ENCODE assay signal across 1 cellular context in the genomic region with DNA sequence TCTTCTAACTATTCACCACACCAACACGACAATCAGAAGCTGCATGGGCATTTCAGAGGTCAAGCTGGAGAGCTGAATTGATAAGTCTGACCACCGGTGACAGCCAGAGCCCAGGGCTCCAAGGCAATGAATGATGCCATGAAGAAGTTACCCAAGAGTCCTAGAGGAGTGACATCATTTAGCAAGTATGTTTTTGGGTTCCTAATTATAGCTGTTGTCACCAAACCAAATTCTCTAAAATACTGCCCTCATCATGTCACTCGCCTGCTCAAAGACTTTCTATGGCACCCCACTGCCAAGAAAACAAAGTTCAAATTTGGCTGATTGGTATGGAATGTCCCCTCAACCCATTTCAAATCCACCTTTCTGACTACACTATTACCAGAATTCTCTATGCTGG.
TF ChIP-seq lines count a peak whose summit lies in the region.

No MANE protein-coding gene starts in this region.

TF ChIP-seq in HepG2, 621 proteins besides CTCF, POLR2A, EP300 and RAD21:
- TF ChIP-seq ZNF607 (CRISPR knock-in tag; IDR thresholded peaks at IDR 0.05; ENCODE audit: borderline replicate concordance) (no peak), ZBTB21 (CRISPR knock-in tag; IDR thresholded peaks at IDR 0.05) (no peak), NR2C2 (CRISPR knock-in tag; IDR thresholded peaks at IDR 0.05; ENCODE audit: borderline replicate concordance) (no peak), ZNF367 (CRISPR knock-in tag; IDR thresholded peaks at IDR 0.05; ENCODE audit: borderline replicate concordance) (no peak), ZFX (CRISPR knock-in tag; IDR thresholded peaks at IDR 0.05; ENCODE audit: low read depth) (no peak), CCDC6 (CRISPR knock-in tag; IDR thresholded peaks at IDR 0.05) (no peak)
- TF ChIP-seq, protein P1, sequence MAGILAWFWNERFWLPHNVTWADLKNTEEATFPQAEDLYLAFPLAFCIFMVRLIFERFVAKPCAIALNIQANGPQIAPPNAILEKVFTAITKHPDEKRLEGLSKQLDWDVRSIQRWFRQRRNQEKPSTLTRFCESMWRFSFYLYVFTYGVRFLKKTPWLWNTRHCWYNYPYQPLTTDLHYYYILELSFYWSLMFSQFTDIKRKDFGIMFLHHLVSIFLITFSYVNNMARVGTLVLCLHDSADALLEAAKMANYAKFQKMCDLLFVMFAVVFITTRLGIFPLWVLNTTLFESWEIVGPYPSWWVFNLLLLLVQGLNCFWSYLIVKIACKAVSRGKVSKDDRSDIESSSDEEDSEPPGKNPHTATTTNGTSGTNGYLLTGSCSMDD (CRISPR knock-in tag; IDR thresholded peaks at IDR 0.05), result no peak
- TF ChIP-seq, protein P2, sequence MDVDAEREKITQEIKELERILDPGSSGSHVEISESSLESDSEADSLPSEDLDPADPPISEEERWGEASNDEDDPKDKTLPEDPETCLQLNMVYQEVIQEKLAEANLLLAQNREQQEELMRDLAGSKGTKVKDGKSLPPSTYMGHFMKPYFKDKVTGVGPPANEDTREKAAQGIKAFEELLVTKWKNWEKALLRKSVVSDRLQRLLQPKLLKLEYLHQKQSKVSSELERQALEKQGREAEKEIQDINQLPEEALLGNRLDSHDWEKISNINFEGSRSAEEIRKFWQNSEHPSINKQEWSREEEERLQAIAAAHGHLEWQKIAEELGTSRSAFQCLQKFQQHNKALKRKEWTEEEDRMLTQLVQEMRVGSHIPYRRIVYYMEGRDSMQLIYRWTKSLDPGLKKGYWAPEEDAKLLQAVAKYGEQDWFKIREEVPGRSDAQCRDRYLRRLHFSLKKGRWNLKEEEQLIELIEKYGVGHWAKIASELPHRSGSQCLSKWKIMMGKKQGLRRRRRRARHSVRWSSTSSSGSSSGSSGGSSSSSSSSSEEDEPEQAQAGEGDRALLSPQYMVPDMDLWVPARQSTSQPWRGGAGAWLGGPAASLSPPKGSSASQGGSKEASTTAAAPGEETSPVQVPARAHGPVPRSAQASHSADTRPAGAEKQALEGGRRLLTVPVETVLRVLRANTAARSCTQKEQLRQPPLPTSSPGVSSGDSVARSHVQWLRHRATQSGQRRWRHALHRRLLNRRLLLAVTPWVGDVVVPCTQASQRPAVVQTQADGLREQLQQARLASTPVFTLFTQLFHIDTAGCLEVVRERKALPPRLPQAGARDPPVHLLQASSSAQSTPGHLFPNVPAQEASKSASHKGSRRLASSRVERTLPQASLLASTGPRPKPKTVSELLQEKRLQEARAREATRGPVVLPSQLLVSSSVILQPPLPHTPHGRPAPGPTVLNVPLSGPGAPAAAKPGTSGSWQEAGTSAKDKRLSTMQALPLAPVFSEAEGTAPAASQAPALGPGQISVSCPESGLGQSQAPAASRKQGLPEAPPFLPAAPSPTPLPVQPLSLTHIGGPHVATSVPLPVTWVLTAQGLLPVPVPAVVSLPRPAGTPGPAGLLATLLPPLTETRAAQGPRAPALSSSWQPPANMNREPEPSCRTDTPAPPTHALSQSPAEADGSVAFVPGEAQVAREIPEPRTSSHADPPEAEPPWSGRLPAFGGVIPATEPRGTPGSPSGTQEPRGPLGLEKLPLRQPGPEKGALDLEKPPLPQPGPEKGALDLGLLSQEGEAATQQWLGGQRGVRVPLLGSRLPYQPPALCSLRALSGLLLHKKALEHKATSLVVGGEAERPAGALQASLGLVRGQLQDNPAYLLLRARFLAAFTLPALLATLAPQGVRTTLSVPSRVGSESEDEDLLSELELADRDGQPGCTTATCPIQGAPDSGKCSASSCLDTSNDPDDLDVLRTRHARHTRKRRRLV (CRISPR knock-in tag; IDR thresholded peaks at IDR 0.05), result no peak
- TF ChIP-seq, protein P3, sequence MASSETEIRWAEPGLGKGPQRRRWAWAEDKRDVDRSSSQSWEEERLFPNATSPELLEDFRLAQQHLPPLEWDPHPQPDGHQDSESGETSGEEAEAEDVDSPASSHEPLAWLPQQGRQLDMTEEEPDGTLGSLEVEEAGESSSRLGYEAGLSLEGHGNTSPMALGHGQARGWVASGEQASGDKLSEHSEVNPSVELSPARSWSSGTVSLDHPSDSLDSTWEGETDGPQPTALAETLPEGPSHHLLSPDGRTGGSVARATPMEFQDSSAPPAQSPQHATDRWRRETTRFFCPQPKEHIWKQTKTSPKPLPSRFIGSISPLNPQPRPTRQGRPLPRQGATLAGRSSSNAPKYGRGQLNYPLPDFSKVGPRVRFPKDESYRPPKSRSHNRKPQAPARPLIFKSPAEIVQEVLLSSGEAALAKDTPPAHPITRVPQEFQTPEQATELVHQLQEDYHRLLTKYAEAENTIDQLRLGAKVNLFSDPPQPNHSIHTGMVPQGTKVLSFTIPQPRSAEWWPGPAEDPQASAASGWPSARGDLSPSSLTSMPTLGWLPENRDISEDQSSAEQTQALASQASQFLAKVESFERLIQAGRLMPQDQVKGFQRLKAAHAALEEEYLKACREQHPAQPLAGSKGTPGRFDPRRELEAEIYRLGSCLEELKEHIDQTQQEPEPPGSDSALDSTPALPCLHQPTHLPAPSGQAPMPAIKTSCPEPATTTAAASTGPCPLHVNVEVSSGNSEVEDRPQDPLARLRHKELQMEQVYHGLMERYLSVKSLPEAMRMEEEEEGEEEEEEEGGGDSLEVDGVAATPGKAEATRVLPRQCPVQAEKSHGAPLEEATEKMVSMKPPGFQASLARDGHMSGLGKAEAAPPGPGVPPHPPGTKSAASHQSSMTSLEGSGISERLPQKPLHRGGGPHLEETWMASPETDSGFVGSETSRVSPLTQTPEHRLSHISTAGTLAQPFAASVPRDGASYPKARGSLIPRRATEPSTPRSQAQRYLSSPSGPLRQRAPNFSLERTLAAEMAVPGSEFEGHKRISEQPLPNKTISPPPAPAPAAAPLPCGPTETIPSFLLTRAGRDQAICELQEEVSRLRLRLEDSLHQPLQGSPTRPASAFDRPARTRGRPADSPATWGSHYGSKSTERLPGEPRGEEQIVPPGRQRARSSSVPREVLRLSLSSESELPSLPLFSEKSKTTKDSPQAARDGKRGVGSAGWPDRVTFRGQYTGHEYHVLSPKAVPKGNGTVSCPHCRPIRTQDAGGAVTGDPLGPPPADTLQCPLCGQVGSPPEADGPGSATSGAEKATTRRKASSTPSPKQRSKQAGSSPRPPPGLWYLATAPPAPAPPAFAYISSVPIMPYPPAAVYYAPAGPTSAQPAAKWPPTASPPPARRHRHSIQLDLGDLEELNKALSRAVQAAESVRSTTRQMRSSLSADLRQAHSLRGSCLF (CRISPR knock-in tag; IDR thresholded peaks at IDR 0.05; ENCODE audit: borderline replicate concordance), result no peak
